Comparison of ENCODE assay signal across 1 cellular context in genomic region chr2:9519250-9519649, GRCh38.
TF ChIP-seq lines count a peak whose summit lies in the region.

No MANE protein-coding gene starts in this region.

TF ChIP-seq in A549, 52 proteins besides CTCF, POLR2A, EP300 and RAD21:
- TF ChIP-seq NFE2L2 (conservative IDR thresholded peaks at IDR 0.05; ENCODE audit: low read length) (no peak), ZC3H11A (IDR thresholded peaks at IDR 0.05) (no peak), BCL3 (IDR thresholded peaks at IDR 0.05) (no peak), FOXS1 (CRISPR knock-in tag; IDR thresholded peaks at IDR 0.05) (no peak), TP53 (CRISPR knock-in tag; IDR thresholded peaks at IDR 0.05) (no peak), FOSB (CRISPR knock-in tag; IDR thresholded peaks at IDR 0.05) (no peak), HMGXB4 (CRISPR knock-in tag; IDR thresholded peaks at IDR 0.05; ENCODE audit: borderline replicate concordance) (no peak), JUNB (IDR thresholded peaks at IDR 0.05) (no peak), GATA3 (IDR thresholded peaks at IDR 0.05; ENCODE audit: borderline replicate concordance) (no peak), KDM1A (IDR thresholded peaks at IDR 0.05; ENCODE audit: low read depth) (no peak), ZNF302 (CRISPR knock-in tag; IDR thresholded peaks at IDR 0.05) (no peak)
